Comparison of ENCODE assay signal across 2 cellular contexts in the genomic region with DNA sequence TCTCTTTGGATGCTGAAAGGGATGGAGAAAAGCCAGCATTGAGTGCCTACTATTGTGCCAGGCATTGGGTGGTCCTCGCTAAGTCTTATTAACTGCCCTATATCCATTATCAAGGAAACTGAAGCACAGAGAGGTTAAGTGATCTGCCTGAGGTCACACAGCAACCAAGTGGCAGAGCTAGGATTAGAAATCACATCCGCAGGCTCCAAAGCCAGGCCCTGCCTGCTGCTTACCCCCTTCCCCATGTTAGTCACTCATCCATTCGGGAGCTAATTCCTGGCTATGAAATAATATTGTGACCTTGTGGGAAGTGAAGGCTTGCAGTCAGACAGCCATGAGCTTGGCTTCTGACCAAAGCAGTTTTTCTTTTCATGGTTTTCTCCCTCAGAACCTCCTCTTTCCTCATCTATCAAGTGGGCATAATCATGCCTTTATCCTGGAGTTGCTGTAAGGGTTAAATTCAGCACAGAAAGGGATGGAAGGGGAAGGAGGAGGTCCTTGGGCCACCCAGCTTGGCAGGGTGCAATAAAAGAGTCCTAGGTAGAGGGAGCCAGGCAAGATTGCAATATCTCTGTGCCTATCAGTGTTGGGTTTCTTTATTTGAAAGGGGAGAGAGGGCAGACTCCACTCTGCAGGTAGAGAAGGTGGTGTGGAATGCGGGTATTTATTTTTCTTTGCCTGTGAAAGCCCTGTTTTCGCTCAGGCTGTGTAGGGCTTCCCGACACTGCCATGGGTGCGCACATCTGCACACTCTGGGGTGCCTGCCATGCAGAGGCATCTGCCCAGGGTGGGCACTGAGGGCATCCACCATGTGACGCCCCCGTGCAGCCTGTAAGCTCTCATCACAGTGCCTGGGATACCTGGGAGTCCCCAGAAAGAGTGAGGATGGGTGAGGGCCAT.
TF ChIP-seq lines count a peak whose summit lies in the region.

No MANE protein-coding gene starts in this region.

TF ChIP-seq in GM23338, 12 proteins besides CTCF, POLR2A, EP300 and RAD21 (continues in another document):
- TF ChIP-seq ZNF114 (CRISPR knock-in tag; IDR thresholded peaks at IDR 0.05): no peak
- TF ChIP-seq JUNB (IDR thresholded peaks at IDR 0.05; ENCODE audit: unreplicated experiment): no peak
- TF ChIP-seq NANOG (IDR thresholded peaks at IDR 0.05; ENCODE audit: borderline replicate concordance): no peak
- no peak for TF ChIP-seq ZNF331 (CRISPR knock-in tag; IDR thresholded peaks at IDR 0.05; ENCODE audit: low read depth)
- TF ChIP-seq POLR2AphosphoS5 (IDR thresholded peaks at IDR 0.05; ENCODE audit: low read depth): no peak
- no peak for TF ChIP-seq EZH2 (IDR thresholded peaks at IDR 0.05; ENCODE audit: low read depth, unreplicated experiment)
- TF ChIP-seq CREB1 (CRISPR knock-in tag; IDR thresholded peaks at IDR 0.05; ENCODE audit: low read depth): no peak
- no peak for TF ChIP-seq STAT1 (IDR thresholded peaks at IDR 0.05; ENCODE audit: unreplicated experiment)
- TF ChIP-seq, protein P1, sequence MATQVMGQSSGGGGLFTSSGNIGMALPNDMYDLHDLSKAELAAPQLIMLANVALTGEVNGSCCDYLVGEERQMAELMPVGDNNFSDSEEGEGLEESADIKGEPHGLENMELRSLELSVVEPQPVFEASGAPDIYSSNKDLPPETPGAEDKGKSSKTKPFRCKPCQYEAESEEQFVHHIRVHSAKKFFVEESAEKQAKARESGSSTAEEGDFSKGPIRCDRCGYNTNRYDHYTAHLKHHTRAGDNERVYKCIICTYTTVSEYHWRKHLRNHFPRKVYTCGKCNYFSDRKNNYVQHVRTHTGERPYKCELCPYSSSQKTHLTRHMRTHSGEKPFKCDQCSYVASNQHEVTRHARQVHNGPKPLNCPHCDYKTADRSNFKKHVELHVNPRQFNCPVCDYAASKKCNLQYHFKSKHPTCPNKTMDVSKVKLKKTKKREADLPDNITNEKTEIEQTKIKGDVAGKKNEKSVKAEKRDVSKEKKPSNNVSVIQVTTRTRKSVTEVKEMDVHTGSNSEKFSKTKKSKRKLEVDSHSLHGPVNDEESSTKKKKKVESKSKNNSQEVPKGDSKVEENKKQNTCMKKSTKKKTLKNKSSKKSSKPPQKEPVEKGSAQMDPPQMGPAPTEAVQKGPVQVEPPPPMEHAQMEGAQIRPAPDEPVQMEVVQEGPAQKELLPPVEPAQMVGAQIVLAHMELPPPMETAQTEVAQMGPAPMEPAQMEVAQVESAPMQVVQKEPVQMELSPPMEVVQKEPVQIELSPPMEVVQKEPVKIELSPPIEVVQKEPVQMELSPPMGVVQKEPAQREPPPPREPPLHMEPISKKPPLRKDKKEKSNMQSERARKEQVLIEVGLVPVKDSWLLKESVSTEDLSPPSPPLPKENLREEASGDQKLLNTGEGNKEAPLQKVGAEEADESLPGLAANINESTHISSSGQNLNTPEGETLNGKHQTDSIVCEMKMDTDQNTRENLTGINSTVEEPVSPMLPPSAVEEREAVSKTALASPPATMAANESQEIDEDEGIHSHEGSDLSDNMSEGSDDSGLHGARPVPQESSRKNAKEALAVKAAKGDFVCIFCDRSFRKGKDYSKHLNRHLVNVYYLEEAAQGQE (IDR thresholded peaks at IDR 0.05; ENCODE audit: unreplicated experiment): no peak
- TF ChIP-seq, protein P2, sequence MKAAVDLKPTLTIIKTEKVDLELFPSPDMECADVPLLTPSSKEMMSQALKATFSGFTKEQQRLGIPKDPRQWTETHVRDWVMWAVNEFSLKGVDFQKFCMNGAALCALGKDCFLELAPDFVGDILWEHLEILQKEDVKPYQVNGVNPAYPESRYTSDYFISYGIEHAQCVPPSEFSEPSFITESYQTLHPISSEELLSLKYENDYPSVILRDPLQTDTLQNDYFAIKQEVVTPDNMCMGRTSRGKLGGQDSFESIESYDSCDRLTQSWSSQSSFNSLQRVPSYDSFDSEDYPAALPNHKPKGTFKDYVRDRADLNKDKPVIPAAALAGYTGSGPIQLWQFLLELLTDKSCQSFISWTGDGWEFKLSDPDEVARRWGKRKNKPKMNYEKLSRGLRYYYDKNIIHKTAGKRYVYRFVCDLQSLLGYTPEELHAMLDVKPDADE (IDR thresholded peaks at IDR 0.05): no peak
- no peak for TF ChIP-seq EZH2phosphoT487 (IDR thresholded peaks at IDR 0.05; ENCODE audit: unreplicated experiment)

TF ChIP-seq in endothelial cell of umbilical vein, 7 proteins besides CTCF, POLR2A, EP300 and RAD21:
- TF ChIP-seq MYC (IDR thresholded peaks at IDR 0.05; ENCODE audit: low read depth, low read length) (no peak), GATA2 (IDR thresholded peaks at IDR 0.05; ENCODE audit: insufficient read depth, insufficient read length, low read depth, low read length) (no peak), FOS (IDR thresholded peaks at IDR 0.05; ENCODE audit: borderline replicate concordance, insufficient read depth, low read length) (no peak), EZH2 (IDR thresholded peaks at IDR 0.05; ENCODE audit: borderline replicate concordance, low read depth, low read length, severe bottlenecking) (no peak), MAX (IDR thresholded peaks at IDR 0.05; ENCODE audit: insufficient read depth, insufficient read length) (no peak), JUN (IDR thresholded peaks at IDR 0.05; ENCODE audit: borderline replicate concordance, insufficient read depth, insufficient read length, low read depth) (no peak), POLR2AphosphoS5 (IDR thresholded peaks at IDR 0.05; ENCODE audit: insufficient read depth, low read depth, low read length) (no peak)
